ENCODE assay signal across 1 cellular context in genomic region chr3:186241910-186242821, GRCh38.
TF ChIP-seq lines count a peak whose summit lies in the region.

No MANE protein-coding gene starts in this region.

TF ChIP-seq in HepG2, 621 proteins besides CTCF, POLR2A, EP300 and RAD21 (continued from another document and continues in another):
- TF ChIP-seq THAP9 (CRISPR knock-in tag; IDR thresholded peaks at IDR 0.05; ENCODE audit: borderline replicate concordance) (peak; percentile 78; the same call in 1 of the 2 replicates), MXI1 (IDR thresholded peaks at IDR 0.05; ENCODE audit: borderline replicate concordance, low read depth, low read length) (peak; percentile 95; the same call in 2 of the 3 replicates), KDM2A (CRISPR knock-in tag; IDR thresholded peaks at IDR 0.05; ENCODE audit: borderline replicate concordance, low read depth) (peak; percentile 89), GABPA (IDR thresholded peaks at IDR 0.05; ENCODE audit: low read depth, low read length) (no peak), GABPA (CRISPR knock-in tag; IDR thresholded peaks at IDR 0.05; ENCODE audit: low read depth) (no peak), KDM3A (CRISPR knock-in tag; IDR thresholded peaks at IDR 0.05; ENCODE audit: low read depth) (0 out of 2 replicates have a peak, but pooled peaks have one; percentile 41), ARID4A (CRISPR knock-in tag; IDR thresholded peaks at IDR 0.05; ENCODE audit: borderline replicate concordance) (peak; percentile 75), MTERF4 (CRISPR knock-in tag; IDR thresholded peaks at IDR 0.05) (0 out of 2 replicates have a peak, but pooled peaks have one; percentile 41), SMAD1 (CRISPR knock-in tag; IDR thresholded peaks at IDR 0.05; ENCODE audit: borderline replicate concordance, low read depth) (peak; percentile 73; the same call in 1 of the 2 replicates), BORCS8-MEF2B (CRISPR knock-in tag; IDR thresholded peaks at IDR 0.05) (peak; percentile 72), HOXA3 (CRISPR knock-in tag; IDR thresholded peaks at IDR 0.05) (peak; percentile 82; the same call in 1 of the 2 replicates), ZBTB49 (CRISPR knock-in tag; IDR thresholded peaks at IDR 0.05; ENCODE audit: borderline replicate concordance) (0 out of 2 replicates have a peak, but pooled peaks have one; percentile 7), BRF2 (CRISPR knock-in tag; IDR thresholded peaks at IDR 0.05) (peak; percentile 60; the same call in 1 of the 2 replicates), BHLHE40 (IDR thresholded peaks at IDR 0.05; ENCODE audit: low read length) (0 out of 2 replicates have a peak, but pooled peaks have one; percentile 26), JARID2 (CRISPR knock-in tag; IDR thresholded peaks at IDR 0.05; ENCODE audit: insufficient replicate concordance) (peak; percentile 71), EED (CRISPR knock-in tag; IDR thresholded peaks at IDR 0.05) (no peak), ZNF605 (CRISPR knock-in tag; IDR thresholded peaks at IDR 0.05) (peak; percentile 76; the same call in 1 of the 2 replicates), NONO (IDR thresholded peaks at IDR 0.05) (no peak), NONO (CRISPR knock-in tag; conservative IDR thresholded peaks at IDR 0.05) (0 out of 2 replicates have a peak, but pooled peaks have one; percentile 27), TGIF2 (CRISPR knock-in tag; IDR thresholded peaks at IDR 0.05) (peak; percentile 88; the same call in 1 of the 2 replicates), HMGXB3 (CRISPR knock-in tag; IDR thresholded peaks at IDR 0.05; ENCODE audit: borderline replicate concordance) (0 out of 2 replicates have a peak, but pooled peaks have one; percentile 53), SRSF9 (IDR thresholded peaks at IDR 0.05; ENCODE audit: borderline replicate concordance, insufficient read depth, low read depth, low read length, poor library complexity, severe bottlenecking) (no peak), GATA4 (IDR thresholded peaks at IDR 0.05; ENCODE audit: borderline replicate concordance, low read depth) (no peak), HNRNPK (IDR thresholded peaks at IDR 0.05; ENCODE audit: low read depth, low read length, poor library complexity, severe bottlenecking) (no peak), FOXA1 (IDR thresholded peaks at IDR 0.05) (no peak), FOXA1 (CRISPR knock-in tag; IDR thresholded peaks at IDR 0.05) (peak; percentile 34; the same call in 1 of the 2 replicates), PLSCR1 (CRISPR knock-in tag; IDR thresholded peaks at IDR 0.05; ENCODE audit: borderline replicate concordance) (no peak), PRDM10 (CRISPR knock-in tag; IDR thresholded peaks at IDR 0.05; ENCODE audit: low read depth) (peak; percentile 56; the same call in 1 of the 2 replicates), RBM39 (IDR thresholded peaks at IDR 0.05; ENCODE audit: low read depth, low read length, poor library complexity, severe bottlenecking) (no peak), SKI (IDR thresholded peaks at IDR 0.05; ENCODE audit: partially characterized antibody) (peak; percentile 35), ZNF724P (CRISPR knock-in tag; IDR thresholded peaks at IDR 0.05; ENCODE audit: borderline replicate concordance) (no peak), ZNF639 (CRISPR knock-in tag; conservative IDR thresholded peaks at IDR 0.05) (no peak), RNF2 (conservative IDR thresholded peaks at IDR 0.05; ENCODE audit: low read depth) (no peak)
